Comparison of ENCODE assay signal across 27 cellular contexts in genomic region chr21:34730756-34731445, GRCh38.
DNase-seq lines count a peak whose midpoint lies in the region; ATAC-seq and TF ChIP-seq lines count a peak whose summit lies in the region.
"Had no signal": no experiment of that assay in that cellular context is flagged by ENCODE, and none has a peak within 500 bp of the region (broad histone marks: within the 10 kb centered on the region; RNA-seq: fewer than 3 reads in every experiment).

No MANE protein-coding gene starts in this region.

- CTCF ChIA-PET in activated naive CD4-positive, alpha-beta T cell treated with anti-CD3 and anti-CD28 coated beads, Interleukin-2, amount 10 ng/mL, durations not matched to agents 7 days and 5 days (lab: Charles Lee) = no interaction called here

- H3K4me1 ChIP-seq in breast epithelium = peaks cover 3 to 5% of the 10 kb centered on the region in 2 donors
- H3K4me1 ChIP-seq in foreskin keratinocyte = peaks cover 41% of the 10 kb centered on the region
- peaks cover 5% of the 10 kb centered on the region for H3K4me1 ChIP-seq in endodermal cell (ENCODE audit: control insufficient read depth, insufficient read depth, low read length)
- no peaks in the 10 kb centered on the region for H3K4me1 ChIP-seq in HAP-1

- no peak overlapping the region for H3K4me3 ChIP-seq in breast epithelium
- no peak overlapping the region for H3K4me3 ChIP-seq in endodermal cell (ENCODE audit: low read length)
- no peak overlapping the region for H3K4me3 ChIP-seq in HAP-1
- H3K4me3 ChIP-seq: GM23248, SK-N-MC had no signal

- no peak for TF ChIP-seq CTCF in breast epithelium (IDR thresholded peaks at IDR 0.05)
- TF ChIP-seq CTCF in foreskin keratinocyte (conservative IDR thresholded peaks at IDR 0.05) = no peak
- no peak for TF ChIP-seq CTCF in endodermal cell (conservative IDR thresholded peaks at IDR 0.05)

- in situ Hi-C loops in HAP-1 (cut with MboI; ENCODE audit: low sequenced_read_pairs) = no loop called here

- peak overlapping the region; percentile 10 for H3K27ac Mint-ChIP-seq in activated naive CD4-positive, alpha-beta T cell treated with anti-CD3 and anti-CD28 coated beads, Interleukin-2, amount 50 U/mL, for 24 hours
- no peak overlapping the region for H3K27ac Mint-ChIP-seq in activated naive CD4-positive, alpha-beta T cell treated with anti-CD3 and anti-CD28 coated beads, Interleukin-2, amount 10 ng/mL, durations not matched to agents 7 days and 5 days
- H3K27ac Mint-ChIP-seq in endodermal cell = no peak overlapping the region
- H3K27ac Mint-ChIP-seq: B cell; CD14-positive monocyte; CD8-positive, alpha-beta memory T cell had no signal

- WGBS in endodermal cell (ENCODE audit: insufficient coverage in 1 of 2, insufficient read length in 1 of 2), 2 experiments = 78 to 93% methylated on average over 1 to 5 of the region's 5 CpGs

- H3K9me3 Mint-ChIP-seq in activated naive CD4-positive, alpha-beta T cell treated with anti-CD3 and anti-CD28 coated beads, Interleukin-2, amount 50 U/mL, for 24 hours = no peaks in the 10 kb centered on the region
- no peaks in the 10 kb centered on the region for H3K9me3 Mint-ChIP-seq in activated naive CD4-positive, alpha-beta T cell treated with anti-CD3 and anti-CD28 coated beads, Interleukin-2, amount 10 ng/mL, durations not matched to agents 7 days and 5 days
- no peaks in the 10 kb centered on the region for H3K9me3 Mint-ChIP-seq in endodermal cell
- H3K9me3 Mint-ChIP-seq: CD8-positive, alpha-beta memory T cell had no signal

- no peak overlapping the region for H3K4me3 Mint-ChIP-seq in activated naive CD4-positive, alpha-beta T cell treated with anti-CD3 and anti-CD28 coated beads, Interleukin-2, amount 50 U/mL, for 24 hours
- H3K4me3 Mint-ChIP-seq in activated naive CD4-positive, alpha-beta T cell treated with anti-CD3 and anti-CD28 coated beads, Interleukin-2, amount 10 ng/mL, durations not matched to agents 7 days and 5 days = no peak overlapping the region
- H3K4me3 Mint-ChIP-seq in endodermal cell = no peak overlapping the region
- H3K4me3 Mint-ChIP-seq: B cell; CD14-positive monocyte; CD8-positive, alpha-beta memory T cell had no signal

- no peak overlapping the region for H3K9ac ChIP-seq in endodermal cell (ENCODE audit: extremely low read depth, low read length, poor library complexity, severe bottlenecking)
- H3K9ac ChIP-seq: GM23248 had no signal

- H3K4me1 Mint-ChIP-seq in activated naive CD4-positive, alpha-beta T cell treated with anti-CD3 and anti-CD28 coated beads, Interleukin-2, amount 50 U/mL, for 24 hours = no peaks in the 10 kb centered on the region
- peaks cover 7% of the 10 kb centered on the region for H3K4me1 Mint-ChIP-seq in activated naive CD4-positive, alpha-beta T cell treated with anti-CD3 and anti-CD28 coated beads, Interleukin-2, amount 10 ng/mL, durations not matched to agents 7 days and 5 days
- peaks cover 9% of the 10 kb centered on the region for H3K4me1 Mint-ChIP-seq in endodermal cell
- H3K4me1 Mint-ChIP-seq: B cell; CD8-positive, alpha-beta memory T cell had no signal

- no peak for DNase-seq in activated naive CD4-positive, alpha-beta T cell treated with anti-CD3 and anti-CD28 coated beads, Interleukin-2, amount 10 ng/mL, durations not matched to agents 7 days and 5 days
- DNase-seq in breast epithelium (ENCODE audit: low spot score in 2 of 2) (no peak), foreskin keratinocyte (peak in 1 of 2 donors; percentile 42), endodermal cell (no peak), superior temporal gyrus (ENCODE audit: extremely low spot score) (no peak), HAP-1 (ENCODE audit: low spot score in 2 of 2) (no peak)
- no peak for DNase-seq in stimulated activated CD8-positive, alpha-beta memory T cell treated with anti-CD3 and anti-CD28 coated beads, Interleukin-4, amount 100 ng/mL, for 48 hours
- DNase-seq: Calu3; CD8-positive, alpha-beta memory T cell; DND-41; GM23248; H7; Karpas-422; MV-4-11; NCI-H1105; NCI-H1436 treated with DMSO at 0.1 percent for 48 hours; NCI-H187 treated with DMSO at 0.1 percent for 48 hours; NCI-H446 treated with DMSO at 0.1 percent for 48 hours; NCI-H526 treated with DMSO at 0.1 percent for 48 hours; SHP77 treated with DMSO at 0.1 percent for 48 hours had no signal

- H3K27ac ChIP-seq in breast epithelium = peak overlapping the region; percentile 85 to 92
- peak overlapping the region; percentile 50 for H3K27ac ChIP-seq in foreskin keratinocyte
- H3K27ac ChIP-seq in endodermal cell (ENCODE audit: low read depth, low read length) = no peak overlapping the region
- H3K27ac ChIP-seq: 22Rv1, GM23248, RWPE1, SK-N-MC had no signal

- no peak for TF ChIP-seq POLR2A in breast epithelium (IDR thresholded peaks at IDR 0.05)

- H3K36me3 Mint-ChIP-seq in activated naive CD4-positive, alpha-beta T cell treated with anti-CD3 and anti-CD28 coated beads, Interleukin-2, amount 50 U/mL, for 24 hours = no peaks in the 10 kb centered on the region
- no peaks in the 10 kb centered on the region for H3K36me3 Mint-ChIP-seq in activated naive CD4-positive, alpha-beta T cell treated with anti-CD3 and anti-CD28 coated beads, Interleukin-2, amount 10 ng/mL, durations not matched to agents 7 days and 5 days
- no peaks in the 10 kb centered on the region for H3K36me3 Mint-ChIP-seq in endodermal cell (ENCODE audit: low read depth)
- H3K36me3 Mint-ChIP-seq: CD14-positive monocyte; CD8-positive, alpha-beta memory T cell had no signal

- H3K27me3 ChIP-seq in breast epithelium = no peaks in the 10 kb centered on the region
- no peaks in the 10 kb centered on the region for H3K27me3 ChIP-seq in foreskin keratinocyte
- H3K27me3 ChIP-seq in endodermal cell (ENCODE audit: control insufficient read depth, insufficient read depth, low read length, poor library complexity, severe bottlenecking) = peaks cover 21% of the 10 kb centered on the region
- no peaks in the 10 kb centered on the region for H3K27me3 ChIP-seq in HAP-1 (ENCODE audit: low read depth)

- no peaks in the 10 kb centered on the region for H3K27me3 Mint-ChIP-seq in activated naive CD4-positive, alpha-beta T cell treated with anti-CD3 and anti-CD28 coated beads, Interleukin-2, amount 50 U/mL, for 24 hours
- peaks cover 22% of the 10 kb centered on the region for H3K27me3 Mint-ChIP-seq in activated naive CD4-positive, alpha-beta T cell treated with anti-CD3 and anti-CD28 coated beads, Interleukin-2, amount 10 ng/mL, durations not matched to agents 7 days and 5 days
- peaks cover 9% of the 10 kb centered on the region for H3K27me3 Mint-ChIP-seq in endodermal cell (ENCODE audit: insufficient read depth)

- H3K9me3 ChIP-seq in breast epithelium (no peaks in the 10 kb centered on the region), endodermal cell (ENCODE audit: control insufficient read depth, low read length) (no peaks in the 10 kb centered on the region), HAP-1 (no peaks in the 10 kb centered on the region)

- intact Hi-C loops in breast epithelium (cut with DNase I; ENCODE audit: low total_unique reads) = no loop called here

- no peak for ATAC-seq in foreskin keratinocyte
- ATAC-seq: HepG2 had no signal

- H3K36me3 ChIP-seq in breast epithelium (no peaks in the 10 kb centered on the region), endodermal cell (ENCODE audit: control insufficient read depth, insufficient read depth, low read length) (no peaks in the 10 kb centered on the region), HAP-1 (replicated peaks) (no peaks in the 10 kb centered on the region)
